ENCODE assay signal across 15 cellular contexts in the genomic region with DNA sequence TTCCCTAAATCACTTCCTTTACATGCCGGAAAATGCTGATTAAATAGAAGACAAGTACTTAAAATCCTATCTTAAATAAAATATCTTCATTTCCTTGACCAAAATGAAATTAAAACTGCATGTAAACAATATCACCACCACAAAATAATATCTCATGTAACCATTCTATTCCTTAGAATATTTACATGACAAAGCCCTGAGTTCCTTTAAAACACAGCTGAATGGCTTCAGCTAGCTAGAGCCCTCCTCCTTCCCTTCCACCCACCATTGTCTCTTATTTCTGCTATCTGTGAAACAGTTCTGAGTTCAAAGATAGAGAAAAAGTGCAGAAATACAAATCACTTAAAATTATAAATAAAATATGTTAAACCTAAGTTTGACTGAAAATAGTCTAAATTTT.
DNase-seq lines count a peak whose midpoint lies in the region; ATAC-seq, FAIRE-seq and TF ChIP-seq lines count a peak whose summit lies in the region.
"Had no signal": no experiment of that assay in that cellular context is flagged by ENCODE, and none has a peak within 500 bp of the region (broad histone marks: within the 10 kb centered on the region; RNA-seq: fewer than 3 reads in every experiment).

No MANE protein-coding gene starts in this region.

- H3K4me3 ChIP-seq in CD8-positive, alpha-beta T cell (ENCODE audit: low read depth, low read length): peak overlapping the region; percentile 55
- H3K4me3 ChIP-seq in astrocyte (ENCODE audit: insufficient read depth, low read depth, low read length): no peak overlapping the region
- H3K4me3 ChIP-seq: cardiac muscle cell, HAP-1, neural progenitor cell had no signal

- no peak for DNase-seq in CD8-positive, alpha-beta T cell
- no peak for DNase-seq in astrocyte (ENCODE audit: low read depth)
- DNase-seq in natural killer cell: no peak
- DNase-seq in HK-2 (ENCODE audit: unreplicated experiment): no peak
- no peak for DNase-seq in GOT3 (lab: John Stamatoyannopoulos, UW)
- no peak for DNase-seq in KG1 (lab: John Stamatoyannopoulos, UW)
- DNase-seq: activated CD4-positive, alpha-beta T cell treated with anti-CD3 and anti-CD28 coated beads, Interleukin-2, amount 50 U/mL, for 4 hours; NCI-H2029; SHP77 treated with DMSO at 0.1 percent for 48 hours; stimulated activated CD4-positive, alpha-beta T cell treated with anti-CD3 and anti-CD28 coated beads, Interleukin-2, amount 100 ng/mL, for 48 hours had no signal

- H3K36me3 ChIP-seq in CD8-positive, alpha-beta T cell (ENCODE audit: insufficient read depth, low read length): no peaks in the 10 kb centered on the region
- no peaks in the 10 kb centered on the region for H3K36me3 ChIP-seq in astrocyte (ENCODE audit: insufficient read depth, low read length)
- H3K36me3 ChIP-seq: cardiac muscle cell, HAP-1, neural progenitor cell had no signal

- H3K9me3 Mint-ChIP-seq in CD8-positive, alpha-beta T cell: no peaks in the 10 kb centered on the region
- H3K9me3 Mint-ChIP-seq in IgD-negative memory B cell (no peaks in the 10 kb centered on the region), astrocyte (ENCODE audit: unreplicated experiment) (no peaks in the 10 kb centered on the region), natural killer cell (no peaks in the 10 kb centered on the region)
- H3K9me3 Mint-ChIP-seq: neural progenitor cell had no signal

- peaks cover 90% of the 10 kb centered on the region for H3K4me1 Mint-ChIP-seq in CD8-positive, alpha-beta T cell (ENCODE audit: low read depth)
- peaks cover 66 to 76% (median 70%) of the 10 kb centered on the region in 3 donors for H3K4me1 Mint-ChIP-seq in IgD-negative memory B cell
- H3K4me1 Mint-ChIP-seq in astrocyte (ENCODE audit: low read depth, unreplicated experiment): peaks cover 69% of the 10 kb centered on the region
- peaks cover 44 to 51% of the 10 kb centered on the region in 2 donors for H3K4me1 Mint-ChIP-seq in natural killer cell

- H3K9me3 ChIP-seq in CD8-positive, alpha-beta T cell (ENCODE audit: low read length): no peaks in the 10 kb centered on the region
- H3K9me3 ChIP-seq in astrocyte (ENCODE audit: insufficient read depth, low read depth, low read length): no peaks in the 10 kb centered on the region
- H3K9me3 ChIP-seq: HAP-1 had no signal

- TF ChIP-seq CTCF in CD8-positive, alpha-beta T cell (IDR thresholded peaks at IDR 0.05): no peak
- TF ChIP-seq CTCF in astrocyte (IDR thresholded peaks at IDR 0.05; ENCODE audit: insufficient read depth, low read depth, low read length) (no peak), natural killer cell (IDR thresholded peaks at IDR 0.05) (no peak)

- ATAC-seq in CD8-positive, alpha-beta T cell: no peak
- ATAC-seq in natural killer cell (no peak), GM21825 (IDR thresholded peaks at IDR 0.05; ENCODE audit: unreplicated experiment) (no peak)

- intact Hi-C loops in CD8-positive, alpha-beta T cell (cut with DNase I, micrococcal nuclease): loop anchor here (1.0 to 2.0 kb wide), 3 partner anchors 10 to 43 kb away; no protein-coding TSS in a partner anchor
- intact Hi-C loops in natural killer cell (cut with micrococcal nuclease): loop anchor here (2.0 to 5.0 kb wide), 2 partner anchors 15 to 45 kb away; no protein-coding TSS in a partner anchor

- CTCF ChIA-PET in CD8-positive, alpha-beta T cell (lab: Charles Lee): interaction anchor here (1.9 kb wide), 1 partner anchor 16 kb away, joined by 4 read pairs; no protein-coding TSS in a partner anchor

- H3K79me2 ChIP-seq in astrocyte (ENCODE audit: insufficient read depth, low read length): peaks cover 47% of the 10 kb centered on the region

- FAIRE-seq in astrocyte (lab: Jason Lieb, UNC): no peak

- peak overlapping the region; percentile 87 for H3K4me3 Mint-ChIP-seq in CD8-positive, alpha-beta T cell
- H3K4me3 Mint-ChIP-seq in IgD-negative memory B cell (peak overlapping the region; percentile 75 to 91 (median 80)), astrocyte (ENCODE audit: unreplicated experiment) (no peak overlapping the region), natural killer cell (peak overlapping the region; percentile 84)
- H3K4me3 Mint-ChIP-seq: neural progenitor cell had no signal

- peak overlapping the region; percentile 97 for H3K27ac Mint-ChIP-seq in CD8-positive, alpha-beta T cell
- H3K27ac Mint-ChIP-seq in IgD-negative memory B cell: peak overlapping the region; percentile 72 to 98 (median 96)
- peak overlapping the region; percentile 89 for H3K27ac Mint-ChIP-seq in astrocyte (ENCODE audit: unreplicated experiment)
- H3K27ac Mint-ChIP-seq in natural killer cell: peak overlapping the region; percentile 93
- H3K27ac Mint-ChIP-seq: neural progenitor cell had no signal

- H3K27me3 Mint-ChIP-seq in CD8-positive, alpha-beta T cell (ENCODE audit: low read depth): no peaks in the 10 kb centered on the region
- H3K27me3 Mint-ChIP-seq in IgD-negative memory B cell: no peaks in the 10 kb centered on the region
- no peaks in the 10 kb centered on the region for H3K27me3 Mint-ChIP-seq in astrocyte (ENCODE audit: low read depth, unreplicated experiment)
- no peaks in the 10 kb centered on the region for H3K27me3 Mint-ChIP-seq in natural killer cell (ENCODE audit: low read depth in 2 of 2)

- H3K9ac ChIP-seq in astrocyte (ENCODE audit: low read length): peak overlapping the region; percentile 79
- H3K9ac ChIP-seq: neural progenitor cell had no signal

- no peaks in the 10 kb centered on the region for H4K20me1 ChIP-seq in astrocyte (ENCODE audit: insufficient read depth, low read length)

- POLR2A ChIA-PET in CD8-positive, alpha-beta T cell (lab: Charles Lee): interaction anchor here (0.7 to 2.9 kb wide), 4 partner anchors 15 to 139 kb away, joined by 3 to 32 read pairs (median 3); no protein-coding TSS in a partner anchor

- H2AFZ ChIP-seq in astrocyte (ENCODE audit: low read depth, low read length): no peak overlapping the region
- H2AFZ ChIP-seq: neural progenitor cell had no signal

- H3K36me3 Mint-ChIP-seq in CD8-positive, alpha-beta T cell: no peaks in the 10 kb centered on the region
- H3K36me3 Mint-ChIP-seq in IgD-negative memory B cell (peaks cover 2% of the 10 kb centered on the region), astrocyte (ENCODE audit: low read depth, unreplicated experiment) (no peaks in the 10 kb centered on the region), natural killer cell (no peaks in the 10 kb centered on the region)
- H3K36me3 Mint-ChIP-seq: neural progenitor cell had no signal

- H3K27me3 ChIP-seq in CD8-positive, alpha-beta T cell (ENCODE audit: insufficient read depth, low read length): no peaks in the 10 kb centered on the region
- H3K27me3 ChIP-seq in astrocyte (ENCODE audit: insufficient read depth, low read length): no peaks in the 10 kb centered on the region
- H3K27me3 ChIP-seq: cardiac muscle cell, neural progenitor cell had no signal

- peaks cover 75% of the 10 kb centered on the region for H3K4me1 ChIP-seq in CD8-positive, alpha-beta T cell (ENCODE audit: insufficient read depth, low read length)
- H3K4me1 ChIP-seq in astrocyte (ENCODE audit: insufficient read depth, low read length): peaks cover 59% of the 10 kb centered on the region

- H3K27ac ChIP-seq in CD8-positive, alpha-beta T cell (ENCODE audit: low read depth, low read length): peak overlapping the region; percentile 66
- peak overlapping the region; percentile 82 for H3K27ac ChIP-seq in astrocyte (ENCODE audit: low read depth, low read length)
- H3K27ac ChIP-seq: cardiac muscle cell, neural progenitor cell had no signal

- H3K4me2 ChIP-seq in astrocyte (ENCODE audit: low read length): peak overlapping the region; percentile 79
- H3K4me2 ChIP-seq: neural progenitor cell had no signal
